In genomic region chr1:223849352-223849751, GRCh38 we compare ENCODE assay signal across 1 cellular context.
TF ChIP-seq lines count a peak whose summit lies in the region.

No MANE protein-coding gene starts in this region.

TF ChIP-seq in GM12878, 131 proteins besides CTCF, POLR2A, EP300 and RAD21 (continued from another document):
- TF ChIP-seq SP1 (IDR thresholded peaks at IDR 0.05; ENCODE audit: low read depth, low read length) (no peak), FOXM1 (IDR thresholded peaks at IDR 0.05; ENCODE audit: low read depth, low read length) (no peak), NR2C1 (IDR thresholded peaks at IDR 0.05) (no peak), NFIC (IDR thresholded peaks at IDR 0.05; ENCODE audit: low read depth, low read length) (0 out of 2 replicates have a peak, but pooled peaks have one; percentile 19), RUNX3 (IDR thresholded peaks at IDR 0.05; ENCODE audit: low read length) (peak; percentile 46), EZH2 (IDR thresholded peaks at IDR 0.05; ENCODE audit: borderline replicate concordance, control insufficient read depth, low read depth, low read length) (no peak), MEF2B (IDR thresholded peaks at IDR 0.05; ENCODE audit: partially characterized antibody, poor library complexity, severe bottlenecking) (no peak), IKZF1 (conservative IDR thresholded peaks at IDR 0.05) (0 out of 2 replicates have a peak, but pooled peaks have one; percentile 10)
